Comparison of ENCODE assay signal across 13 cellular contexts in the genomic region with DNA sequence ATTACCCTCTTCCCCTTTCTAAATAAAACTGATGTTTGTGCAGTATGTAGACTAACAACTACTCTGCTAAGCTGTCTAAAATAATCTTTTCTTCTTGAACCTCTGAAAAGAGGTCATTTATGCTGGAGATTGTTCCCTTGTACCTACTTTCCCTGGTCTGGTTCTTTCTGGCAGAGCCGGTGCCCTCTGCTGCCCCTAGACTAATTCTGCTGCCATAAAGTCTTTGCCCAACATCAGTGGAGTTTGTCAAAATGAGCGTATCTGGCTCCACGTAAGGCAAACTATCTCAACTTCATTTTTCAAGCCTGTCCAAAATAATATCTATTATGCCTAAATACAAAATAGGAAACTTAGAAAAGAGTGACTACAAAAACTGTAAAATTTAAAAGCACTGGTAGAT. TPM values are rescaled to one million over a fixed set of nuclear protein-coding genes. Genes with fewer than 3 reads are reported as not detected.
DNase-seq lines count a peak whose midpoint lies in the region; ATAC-seq, FAIRE-seq and TF ChIP-seq lines count a peak whose summit lies in the region.
"Had no signal": no experiment of that assay in that cellular context is flagged by ENCODE, and none has a peak within 500 bp of the region (broad histone marks: within the 10 kb centered on the region; RNA-seq: fewer than 3 reads in every experiment).

No MANE protein-coding gene starts in this region.

- H3K36me3 ChIP-seq in mammary epithelial cell (ENCODE audit: insufficient read depth, low read length), result peaks cover 2% of the 10 kb centered on the region
- peaks cover 14 to 30% of the 10 kb centered on the region in 2 experiments for H3K36me3 ChIP-seq in mesenchymal stem cell (ENCODE audit: control insufficient read depth in 1 of 2, insufficient read depth in 2 of 2, low read depth in 1 of 2, low read length in 2 of 2)

- peaks cover 22% of the 10 kb centered on the region for H3K4me1 ChIP-seq in mammary epithelial cell (ENCODE audit: insufficient read depth, low read length)
- H3K4me1 ChIP-seq in mesenchymal stem cell (ENCODE audit: control insufficient read depth, insufficient read depth, low read depth, low read length), result peaks cover 5% of the 10 kb centered on the region
- H3K4me1 ChIP-seq: body of pancreas had no signal

- no peaks in the 10 kb centered on the region for H3K79me2 ChIP-seq in mammary epithelial cell (ENCODE audit: insufficient read depth, low read length)

- no peaks in the 10 kb centered on the region for H4K20me1 ChIP-seq in mammary epithelial cell (ENCODE audit: insufficient read depth, low read length)

- no peak overlapping the region for H4K8ac ChIP-seq in mesenchymal stem cell (ENCODE audit: low read length)

- DNase-seq in Right ventricle myocardium inferior (ENCODE audit: missing footprints) (no peak), cardiac septum (ENCODE audit: low spot score) (no peak), mammary epithelial cell (no peak), mesenchymal stem cell (no peak), D341Med (ENCODE audit: low spot score) (no peak), D721Med (ENCODE audit: insufficient read length, low spot score) (no peak)
- DNase-seq in stimulated activated CD4-positive, alpha-beta T cell treated with anti-CD3 and anti-CD28 coated beads, Interleukin-15, amount 100 ng/mL, for 24 hours, result no peak
- DNase-seq: MM.1S, SW 1271 had no signal

- no peaks in the 10 kb centered on the region for H3K9me3 ChIP-seq in mammary epithelial cell (replicated peaks; ENCODE audit: insufficient read depth, low read length)
- no peaks in the 10 kb centered on the region for H3K9me3 ChIP-seq in mesenchymal stem cell (ENCODE audit: control insufficient read depth, low read length)
- H3K9me3 ChIP-seq: body of pancreas had no signal

- H3K9ac ChIP-seq in mammary epithelial cell (ENCODE audit: insufficient read depth, low read length) (peak overlapping the region; percentile 22), mesenchymal stem cell (ENCODE audit: low read length) (peak overlapping the region; percentile 86)

- no peak overlapping the region for H3K14ac ChIP-seq in mesenchymal stem cell (ENCODE audit: low read length in 2 of 2)

- dilution Hi-C loops in mammary epithelial cell (cut with HindIII; ENCODE audit: low sequenced_read_pairs), result no loop called here

- no peak overlapping the region for H3K23ac ChIP-seq in mesenchymal stem cell (ENCODE audit: low read length in 2 of 2)

- H3K79me1 ChIP-seq in mesenchymal stem cell (replicated peaks; ENCODE audit: low read length, poor library complexity, severe bottlenecking), result peaks cover 11% of the 10 kb centered on the region

- peak overlapping the region; percentile 79 for H3K27ac ChIP-seq in mammary epithelial cell (ENCODE audit: insufficient read depth, low read depth, low read length)
- H3K27ac ChIP-seq in mesenchymal stem cell (ENCODE audit: low read length, poor library complexity, severe bottlenecking), result peak overlapping the region; percentile 17
- H3K27ac ChIP-seq: body of pancreas had no signal

- CTCF ChIA-PET in mammary epithelial cell (lab: Charles Lee; ENCODE audit: low non-redundant PET), result interaction anchor here (0.6 to 0.8 kb wide), 4 partner anchors 11 to 59 kb away, joined by 3 to 7 read pairs (median 4); a partner anchor contains a TSS

- in situ Hi-C loops in mammary epithelial cell (cut with MboI; ENCODE audit: low sequenced_read_pairs in 2 of 2), result no loop called here

- peak; percentile 24 for ATAC-seq in Right ventricle myocardium inferior
- ATAC-seq in GM19463 (IDR thresholded peaks at IDR 0.05; ENCODE audit: unreplicated experiment), result no peak
- ATAC-seq: body of pancreas had no signal

- H2BK12ac ChIP-seq in mesenchymal stem cell (ENCODE audit: low read length in 2 of 2), result peak overlapping the region in 1 of 2 experiments; percentile 46

- 61% methylated on average over 3 of the region's 3 CpGs for WGBS in mammary epithelial cell (ENCODE audit: low coverage, missing lambda C conversion rate)
- WGBS in mesenchymal stem cell, result 100% methylated on average over 1 of the region's 3 CpGs

- H3K4me3 ChIP-seq in mammary epithelial cell (replicated peaks in 1 of 3; ENCODE audit: insufficient read depth in 1 of 3, low read depth in 2 of 3, low read length in 3 of 3) (no peak overlapping the region), mesenchymal stem cell (ENCODE audit: insufficient read depth in 1 of 2, low read depth in 1 of 2, low read length in 2 of 2) (peak overlapping the region in 1 of 2 experiments; percentile 45)
- H3K4me3 ChIP-seq: body of pancreas had no signal

- H2BK120ac ChIP-seq in mesenchymal stem cell (ENCODE audit: low read depth, low read length), result no peak overlapping the region

- TF ChIP-seq CTCF in mammary epithelial cell (conservative IDR thresholded peaks at IDR 0.05 in 1 of 2, IDR thresholded peaks at IDR 0.05 in 1 of 2; ENCODE audit: extremely low read depth in 1 of 2, insufficient read depth in 1 of 2, low read depth in 1 of 2, low read length in 2 of 2), result peak in 1 of 2 donors; percentile 26
- TF ChIP-seq CTCF in D721Med (IDR thresholded peaks at IDR 0.05; ENCODE audit: insufficient read depth, missing control alignments), result no peak

- no peak overlapping the region for H2BK15ac ChIP-seq in mesenchymal stem cell (ENCODE audit: low read depth, poor library complexity, severe bottlenecking)

- TSS peak; percentile 48 for BruUV-seq in mammary epithelial cell (replicated peaks; lab: Mats Ljungman, UMichigan)

- H3K4ac ChIP-seq in mesenchymal stem cell (ENCODE audit: low read depth in 1 of 2, low read length in 2 of 2), result no peak overlapping the region

- H3K4me2 ChIP-seq in mammary epithelial cell (ENCODE audit: insufficient read depth, low read depth, low read length), result peak overlapping the region; percentile 15
- H3K4me2 ChIP-seq in mesenchymal stem cell (ENCODE audit: low read length, poor library complexity, severe bottlenecking), result no peak overlapping the region

- H2BK5ac ChIP-seq in mesenchymal stem cell (ENCODE audit: low read depth, low read length, poor library complexity, severe bottlenecking), result no peak overlapping the region

- peak overlapping the region in 1 of 2 experiments; percentile 34 for H3K18ac ChIP-seq in mesenchymal stem cell (ENCODE audit: low read depth in 1 of 2, low read length in 2 of 2)

- no peak overlapping the region for H4K91ac ChIP-seq in mesenchymal stem cell (ENCODE audit: low read length)

- no peak for FAIRE-seq in D721Med (lab: Jason Lieb, UNC)

- H3K27me3 ChIP-seq in mammary epithelial cell (ENCODE audit: insufficient read depth, low read length) (no peaks in the 10 kb centered on the region), mesenchymal stem cell (ENCODE audit: control insufficient read depth in 1 of 2, insufficient read depth in 1 of 2, low read length in 2 of 2) (no peaks in the 10 kb centered on the region)
- H3K27me3 ChIP-seq: body of pancreas had no signal

- no peak overlapping the region for H2AK5ac ChIP-seq in mesenchymal stem cell (ENCODE audit: low read length, severe bottlenecking)

- H2AFZ ChIP-seq in mammary epithelial cell (ENCODE audit: low read depth, low read length), result no peak overlapping the region
- H2AFZ ChIP-seq in mesenchymal stem cell (ENCODE audit: low read depth, low read length), result no peak overlapping the region

- intact Hi-C loops in Right ventricle myocardium inferior (cut with DNase I), result no loop called here
- intact Hi-C loops in cardiac septum (cut with DNase I), result no loop called here
- intact Hi-C loops in mammary epithelial cell (cut with micrococcal nuclease), result loop anchor here (1.0 kb wide), 1 partner anchor 11 kb away; no protein-coding TSS in a partner anchor

RNA-seq across cellular contexts. Expression of a gene that starts 30.9 kb away (rescaled TPM):
- total RNA-seq in Right ventricle myocardium inferior (0.51 TPM), cardiac septum (0.81 TPM), mammary epithelial cell (1 to 10 TPM in 1 of 2 donors, not detected in 1; 2.3 TPM)
- not detected for polyA plus RNA-seq in mammary epithelial cell
- not detected for polyA minus RNA-seq in mammary epithelial cell
- polyA plus RNA-seq in mesenchymal stem cell (2013, experiment 1 of 2), result not detected
- polyA plus RNA-seq in mesenchymal stem cell (2013, experiment 2 of 2), result not detected
- total RNA-seq: pulmonary artery endothelial cell had no signal
- polyA plus RNA-seq: CD14-positive monocyte had no signal

RNA-seq across cellular contexts. Expression of a gene that starts 58.6 kb away (rescaled TPM):
- 18.1 TPM for total RNA-seq in Right ventricle myocardium inferior
- total RNA-seq in cardiac septum, result 22.5 TPM
- total RNA-seq in mammary epithelial cell, result 10 to 100 TPM; 62.0 to 66.6 TPM
- polyA plus RNA-seq in mammary epithelial cell, result 72.4 TPM
- 43.9 TPM for polyA minus RNA-seq in mammary epithelial cell
- 46.0 TPM for polyA plus RNA-seq in mesenchymal stem cell (2013, experiment 1 of 2)
- 42.0 TPM for polyA plus RNA-seq in mesenchymal stem cell (2013, experiment 2 of 2)
